1 cellular context compared by ENCODE assay signal in the genomic region with DNA sequence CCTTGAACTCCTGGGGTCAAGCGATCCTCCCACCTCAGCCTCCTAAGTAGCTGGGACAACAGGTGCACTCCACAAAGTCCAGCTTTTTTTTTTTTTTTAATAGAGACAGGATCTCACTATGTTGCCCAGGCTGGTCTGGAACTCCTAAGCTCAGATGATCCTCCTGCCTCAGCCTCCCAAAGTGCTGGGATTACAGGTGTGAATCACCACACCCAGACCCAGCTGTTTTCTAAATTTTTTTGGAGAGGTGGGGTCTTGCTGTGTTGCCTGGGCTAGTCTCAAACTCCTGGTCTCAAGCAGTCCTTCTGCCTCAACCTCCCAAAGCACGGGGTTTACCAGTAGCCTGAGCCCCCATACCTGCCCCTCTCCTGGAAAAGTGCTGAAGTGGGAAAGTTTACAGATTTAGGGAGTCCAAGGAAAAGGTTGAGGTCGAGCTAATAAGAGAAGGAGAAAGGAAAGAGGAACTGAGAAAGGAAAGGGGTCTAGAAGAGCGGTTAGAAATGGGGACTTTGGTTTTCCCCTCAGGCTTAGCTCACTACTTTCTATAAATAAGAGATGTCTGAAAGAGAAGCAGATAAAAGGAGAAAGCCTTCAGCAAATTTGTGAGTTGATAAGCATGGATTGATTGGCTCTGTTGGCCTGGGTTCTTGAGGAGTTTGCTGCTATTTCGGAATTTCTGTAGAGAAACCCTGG.
TF ChIP-seq lines count a peak whose summit lies in the region.

No MANE protein-coding gene starts in this region.

TF ChIP-seq in K562, 482 proteins besides CTCF, POLR2A, EP300 and RAD21:
- TF ChIP-seq ZNF347 (CRISPR knock-in tag; IDR thresholded peaks at IDR 0.05; ENCODE audit: low read depth) (no peak), ETS2 (tag; IDR thresholded peaks at IDR 0.05; ENCODE audit: borderline replicate concordance, poor library complexity, severe bottlenecking) (no peak), ZNF778 (CRISPR knock-in tag; IDR thresholded peaks at IDR 0.05) (no peak), EWSR1 (IDR thresholded peaks at IDR 0.05; ENCODE audit: borderline replicate concordance, low read depth, partially characterized antibody) (no peak), SPI1 (IDR thresholded peaks at IDR 0.05; ENCODE audit: borderline replicate concordance, low read depth, low read length) (peak; percentile 35; the same call in 1 of the 2 replicates), ZNF830 (CRISPR knock-in tag; IDR thresholded peaks at IDR 0.05) (no peak), FIP1L1 (IDR thresholded peaks at IDR 0.05; ENCODE audit: low read depth, low read length, poor library complexity, severe bottlenecking) (no peak), ZNF121 (CRISPR knock-in tag; conservative IDR thresholded peaks at IDR 0.05) (0 out of 2 replicates have a peak, but pooled peaks have one; percentile 52), ZNF408 (CRISPR knock-in tag; IDR thresholded peaks at IDR 0.05; ENCODE audit: low read depth) (no peak), TARDBP (IDR thresholded peaks at IDR 0.05) (no peak), ZNF217 (CRISPR knock-in tag; IDR thresholded peaks at IDR 0.05) (no peak), CEBPG (CRISPR knock-in tag; IDR thresholded peaks at IDR 0.05) (no peak), CEBPG (tag; conservative IDR thresholded peaks at IDR 0.05 in 1 of 2, IDR thresholded peaks at IDR 0.05 in 1 of 2) (no peak)
- TF ChIP-seq, protein P1, sequence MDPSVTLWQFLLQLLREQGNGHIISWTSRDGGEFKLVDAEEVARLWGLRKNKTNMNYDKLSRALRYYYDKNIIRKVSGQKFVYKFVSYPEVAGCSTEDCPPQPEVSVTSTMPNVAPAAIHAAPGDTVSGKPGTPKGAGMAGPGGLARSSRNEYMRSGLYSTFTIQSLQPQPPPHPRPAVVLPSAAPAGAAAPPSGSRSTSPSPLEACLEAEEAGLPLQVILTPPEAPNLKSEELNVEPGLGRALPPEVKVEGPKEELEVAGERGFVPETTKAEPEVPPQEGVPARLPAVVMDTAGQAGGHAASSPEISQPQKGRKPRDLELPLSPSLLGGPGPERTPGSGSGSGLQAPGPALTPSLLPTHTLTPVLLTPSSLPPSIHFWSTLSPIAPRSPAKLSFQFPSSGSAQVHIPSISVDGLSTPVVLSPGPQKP (CRISPR knock-in tag; IDR thresholded peaks at IDR 0.05), result no peak
TF ChIP-seq in K562: peak in this region for 2.
